ENCODE assay signal across 15 cellular contexts in genomic region chr5:126448720-126449119, GRCh38. TPM values are rescaled to one million over a fixed set of nuclear protein-coding genes. Genes with fewer than 3 reads are reported as not detected.
A peak's percentile ranks its signal among the peaks of the same experiment; 100 is the strongest.
DNase-seq lines count a peak whose midpoint lies in the region; ATAC-seq and TF ChIP-seq lines count a peak whose summit lies in the region.
"Had no signal": no experiment of that assay in that cellular context is flagged by ENCODE, and none has a peak within 500 bp of the region (broad histone marks: within the 10 kb centered on the region; RNA-seq: fewer than 3 reads in every experiment).

No MANE protein-coding gene starts in this region.

- peaks cover 2% of the 10 kb centered on the region for H3K9me3 Mint-ChIP-seq in activated naive CD8-positive, alpha-beta T cell treated with anti-CD3 and anti-CD28 coated beads, Interleukin-2, amount 10 ng/mL, durations not matched to agents 7 days and 5 days
- no peaks in the 10 kb centered on the region for H3K9me3 Mint-ChIP-seq in natural killer cell treated with Interleukin-12 subunit alpha and Interleukin-12 subunit beta and Interleukin-15 and Interleukin-18, amount 100 ng/mL, for 72 hours
- no peaks in the 10 kb centered on the region for H3K9me3 Mint-ChIP-seq in glutamatergic neuron (ENCODE audit: unreplicated experiment)

- H3K27me3 Mint-ChIP-seq in activated naive CD8-positive, alpha-beta T cell treated with anti-CD3 and anti-CD28 coated beads, Interleukin-2, amount 10 ng/mL, durations not matched to agents 7 days and 5 days, result no peaks in the 10 kb centered on the region
- H3K27me3 Mint-ChIP-seq in natural killer cell treated with Interleukin-12 subunit alpha and Interleukin-12 subunit beta and Interleukin-15 and Interleukin-18, amount 100 ng/mL, for 72 hours, result no peaks in the 10 kb centered on the region
- no peaks in the 10 kb centered on the region for H3K27me3 Mint-ChIP-seq in glutamatergic neuron (ENCODE audit: unreplicated experiment)

- DNase-seq in NCI-H1417 (lab: John Stamatoyannopoulos, UW), result peak in 2 of 3 experiments; percentile 6 to 30
- DNase-seq in NCI-H1417 treated with DMSO at 0.1 percent for 48 hours (lab: John Stamatoyannopoulos, UW), result no peak
- peak; percentile 64 for DNase-seq in NCI-H146 (lab: John Stamatoyannopoulos, UW)
- DNase-seq in activated naive CD8-positive, alpha-beta T cell treated with anti-CD3 and anti-CD28 coated beads, Interleukin-2, amount 10 ng/mL, durations not matched to agents 7 days and 5 days, result no peak
- no peak for DNase-seq in natural killer cell treated with Interleukin-12 subunit alpha and Interleukin-12 subunit beta and Interleukin-15 and Interleukin-18, amount 100 ng/mL, for 72 hours (ENCODE audit: low spot score)
- DNase-seq in central memory CD4-positive, alpha-beta T cell, result no peak
- DNase-seq in glutamatergic neuron, result no peak
- DNase-seq: 8988T; activated CD8-positive, alpha-beta memory T cell treated with anti-CD3 and anti-CD28 coated beads, Interleukin-2, amount 50 U/mL, for 48 hours; COR-L47; left ventricle myocardium inferior; MG63; NCI-H524; substantia nigra had no signal

- TF ChIP-seq CTCF in glutamatergic neuron (IDR thresholded peaks at IDR 0.05; ENCODE audit: partially characterized antibody, unreplicated experiment), result no peak

- no peak for ATAC-seq in activated naive CD8-positive, alpha-beta T cell treated with anti-CD3 and anti-CD28 coated beads, Interleukin-2, amount 10 ng/mL, durations not matched to agents 7 days and 5 days (ENCODE audit: low read depth)
- ATAC-seq in natural killer cell treated with Interleukin-12 subunit alpha and Interleukin-12 subunit beta and Interleukin-15 and Interleukin-18, amount 100 ng/mL, for 72 hours, result no peak
- ATAC-seq in GM21367 (IDR thresholded peaks at IDR 0.05; ENCODE audit: unreplicated experiment), result no peak

- POLR2A ChIA-PET in activated naive CD8-positive, alpha-beta T cell treated with anti-CD3 and anti-CD28 coated beads, Interleukin-2, amount 10 ng/mL, durations not matched to agents 7 days and 5 days (lab: Charles Lee), result interaction anchor here (1.6 kb wide), 1 partner anchor 26 kb away, joined by 29 read pairs; the partner anchor contains the start of gene GRAMD2B

- H3K27ac Mint-ChIP-seq in activated naive CD8-positive, alpha-beta T cell treated with anti-CD3 and anti-CD28 coated beads, Interleukin-2, amount 10 ng/mL, durations not matched to agents 7 days and 5 days, result peak overlapping the region; percentile 23
- peak overlapping the region; percentile 62 to 97 for H3K27ac Mint-ChIP-seq in natural killer cell treated with Interleukin-12 subunit alpha and Interleukin-12 subunit beta and Interleukin-15 and Interleukin-18, amount 100 ng/mL, for 72 hours
- no peak overlapping the region for H3K27ac Mint-ChIP-seq in glutamatergic neuron (ENCODE audit: unreplicated experiment)

- no peak overlapping the region for H3K4me3 Mint-ChIP-seq in activated naive CD8-positive, alpha-beta T cell treated with anti-CD3 and anti-CD28 coated beads, Interleukin-2, amount 10 ng/mL, durations not matched to agents 7 days and 5 days
- peak overlapping the region; percentile 28 for H3K4me3 Mint-ChIP-seq in natural killer cell treated with Interleukin-12 subunit alpha and Interleukin-12 subunit beta and Interleukin-15 and Interleukin-18, amount 100 ng/mL, for 72 hours
- no peak overlapping the region for H3K4me3 Mint-ChIP-seq in glutamatergic neuron (ENCODE audit: unreplicated experiment)

- peaks cover 19% of the 10 kb centered on the region for H3K36me3 Mint-ChIP-seq in activated naive CD8-positive, alpha-beta T cell treated with anti-CD3 and anti-CD28 coated beads, Interleukin-2, amount 10 ng/mL, durations not matched to agents 7 days and 5 days
- no peaks in the 10 kb centered on the region for H3K36me3 Mint-ChIP-seq in natural killer cell treated with Interleukin-12 subunit alpha and Interleukin-12 subunit beta and Interleukin-15 and Interleukin-18, amount 100 ng/mL, for 72 hours
- H3K36me3 Mint-ChIP-seq in glutamatergic neuron (ENCODE audit: unreplicated experiment), result no peaks in the 10 kb centered on the region

- peaks cover 50% of the 10 kb centered on the region for H3K4me1 Mint-ChIP-seq in activated naive CD8-positive, alpha-beta T cell treated with anti-CD3 and anti-CD28 coated beads, Interleukin-2, amount 10 ng/mL, durations not matched to agents 7 days and 5 days
- H3K4me1 Mint-ChIP-seq in natural killer cell treated with Interleukin-12 subunit alpha and Interleukin-12 subunit beta and Interleukin-15 and Interleukin-18, amount 100 ng/mL, for 72 hours (ENCODE audit: low read depth in 2 of 2), result peaks cover 39 to 64% of the 10 kb centered on the region in 2 donors
- peaks cover 2% of the 10 kb centered on the region for H3K4me1 Mint-ChIP-seq in glutamatergic neuron (ENCODE audit: low read depth, unreplicated experiment)

RNA-seq across cellular contexts. Expression of gene GRAMD2B, which starts 25.5 kb away (rescaled TPM):
- total RNA-seq in activated naive CD8-positive, alpha-beta T cell treated with anti-CD3 and anti-CD28 coated beads, Interleukin-2, amount 10 ng/mL, durations not matched to agents 7 days and 5 days, result 1 to 10 TPM; 4.6 to 5.2 TPM
- 10 to 100 TPM in 1 of 2 donors, 1 to 10 TPM in 1; 8.2 to 10.6 TPM for total RNA-seq in natural killer cell treated with Interleukin-12 subunit alpha and Interleukin-12 subunit beta and Interleukin-15 and Interleukin-18, amount 100 ng/mL, for 72 hours
- total RNA-seq in glutamatergic neuron (ENCODE audit: unreplicated experiment), result 0.69 TPM

Comparison
In these comparisons a context has a peak if more than half of its experiments do, and no peak if none do; other contexts are left out.
1. DNase-seq: peak in NCI-H1417 (2 of 3) and NCI-H146 (single experiment); none in NCI-H1417 treated with DMSO at 0.1 percent for 48 hours (single experiment), activated naive CD8-positive, alpha-beta T cell treated with anti-CD3 and anti-CD28 coated beads, Interleukin-2, amount 10 ng/mL, durations not matched to agents 7 days and 5 days (single experiment), natural killer cell treated with Interleukin-12 subunit alpha and Interleukin-12 subunit beta and Interleukin-15 and Interleukin-18, amount 100 ng/mL, for 72 hours (single experiment), central memory CD4-positive, alpha-beta T cell (single experiment) and glutamatergic neuron (single experiment).